8 cellular contexts compared by ENCODE assay signal in genomic region chr7:117124585-117125220, GRCh38.
A peak's percentile ranks its signal among the peaks of the same experiment; 100 is the strongest.
DNase-seq lines count a peak whose midpoint lies in the region; ATAC-seq, FAIRE-seq and TF ChIP-seq lines count a peak whose summit lies in the region.

No MANE protein-coding gene starts in this region.

- no peak for TF ChIP-seq EP300 in esophagus muscularis mucosa (IDR thresholded peaks at IDR 0.05)

- H3K27me3 ChIP-seq in MG63 (no peaks in the 10 kb centered on the region), esophagus muscularis mucosa (no peaks in the 10 kb centered on the region)
- H3K27me3 ChIP-seq in effector memory CD4-positive, alpha-beta T cell (replicated peaks; ENCODE audit: control insufficient read depth, insufficient read depth, low read length, poor library complexity, severe bottlenecking), result no peaks in the 10 kb centered on the region

- H3K4me3 Mint-ChIP-seq in nephron, result no peak overlapping the region

- H3K27ac Mint-ChIP-seq in nephron, result peak overlapping the region; percentile 18 to 79 (median 26)

- TF ChIP-seq CTCF in nephron (IDR thresholded peaks at IDR 0.05; ENCODE audit: unreplicated experiment in 3 of 3) (no peak), esophagus muscularis mucosa (IDR thresholded peaks at IDR 0.05) (no peak)

- H3K27ac ChIP-seq in effector memory CD4-positive, alpha-beta T cell (ENCODE audit: insufficient read depth, low read length, poor library complexity, severe bottlenecking), result no peak overlapping the region
- H3K27ac ChIP-seq in esophagus muscularis mucosa (replicated peaks in 1 of 4), result no peak overlapping the region

- H3K36me3 ChIP-seq in MG63 (no peaks in the 10 kb centered on the region), esophagus muscularis mucosa (peaks cover 0 to 6% (median 0%) of the 10 kb centered on the region in 4 donors)
- H3K36me3 ChIP-seq in effector memory CD4-positive, alpha-beta T cell (ENCODE audit: control insufficient read depth, insufficient read depth, low read length), result no peaks in the 10 kb centered on the region

- WGBS in esophagus muscularis mucosa, result 44% methylated on average over 4 of the region's 4 CpGs

- no peak for DNase-seq in GM12891 (ENCODE audit: insufficient read length, low spot score)
- peak; percentile 97 for DNase-seq in HCEC 1CT
- peak; percentile 85 for DNase-seq in MG63
- DNase-seq in activated CD4-positive, CD25-positive, alpha-beta regulatory T cell (lab: John Stamatoyannopoulos, UW), result peak in 3 of 4 experiments; percentile 1 to 44 (median 19)
- peak in 2 of 3 donors; percentile 11 to 12 for DNase-seq in effector memory CD4-positive, alpha-beta T cell
- DNase-seq in esophagus muscularis mucosa (ENCODE audit: extremely low spot score), result no peak

- H3K4me1 Mint-ChIP-seq in nephron, result peaks cover 48% of the 10 kb centered on the region

- H3K4me1 ChIP-seq in effector memory CD4-positive, alpha-beta T cell (ENCODE audit: control insufficient read depth, insufficient read depth, low read length, poor library complexity, severe bottlenecking), result no peaks in the 10 kb centered on the region
- peaks cover 12 to 21% (median 18%) of the 10 kb centered on the region in 4 donors for H3K4me1 ChIP-seq in esophagus muscularis mucosa

- ATAC-seq in GM19467 (IDR thresholded peaks at IDR 0.05; ENCODE audit: unreplicated experiment), result no peak

- no peaks in the 10 kb centered on the region for H3K36me3 Mint-ChIP-seq in nephron (ENCODE audit: low read depth)

- H3K9me3 Mint-ChIP-seq in nephron, result no peaks in the 10 kb centered on the region

- TF ChIP-seq POLR2A in GM12891 (IDR thresholded peaks at IDR 0.05; ENCODE audit: low read depth, low read length) (no peak), esophagus muscularis mucosa (IDR thresholded peaks at IDR 0.05; ENCODE audit: low read depth) (no peak)

- peak; percentile 84 for FAIRE-seq in GM12891 (lab: Jason Lieb, UNC)

- H3K9me3 ChIP-seq in MG63, result no peaks in the 10 kb centered on the region
- H3K9me3 ChIP-seq in effector memory CD4-positive, alpha-beta T cell (ENCODE audit: control insufficient read depth, low read length), result no peaks in the 10 kb centered on the region
- no peaks in the 10 kb centered on the region for H3K9me3 ChIP-seq in esophagus muscularis mucosa

- intact Hi-C loops in esophagus muscularis mucosa (cut with DNase I), result no loop called here

- no peak overlapping the region for H3K4me3 ChIP-seq in MG63
- H3K4me3 ChIP-seq in effector memory CD4-positive, alpha-beta T cell (ENCODE audit: insufficient read depth, low read depth, low read length, poor library complexity, severe bottlenecking), result no peak overlapping the region
- no peak overlapping the region for H3K4me3 ChIP-seq in esophagus muscularis mucosa

- no peaks in the 10 kb centered on the region for H3K27me3 Mint-ChIP-seq in nephron (ENCODE audit: low read depth)

TF ChIP-seq in GM12891, 5 proteins besides CTCF, POLR2A, EP300 and RAD21:
- TF ChIP-seq POLR2AphosphoS5 (IDR thresholded peaks at IDR 0.05; ENCODE audit: low read depth, low read length) (peak; percentile 40; the same call in 1 of the 2 replicates), SPI1 (IDR thresholded peaks at IDR 0.05; ENCODE audit: low read depth, low read length) (no peak)

Comparison
In these comparisons a context has a peak if more than half of its experiments do, and no peak if none do; other contexts are left out.
1. DNase-seq: peak in HCEC 1CT (single experiment), MG63 (single experiment), activated CD4-positive, CD25-positive, alpha-beta regulatory T cell (3 of 4) and effector memory CD4-positive, alpha-beta T cell (2 of 3); none in GM12891 (single experiment) and esophagus muscularis mucosa (single experiment).